In the genomic region with DNA sequence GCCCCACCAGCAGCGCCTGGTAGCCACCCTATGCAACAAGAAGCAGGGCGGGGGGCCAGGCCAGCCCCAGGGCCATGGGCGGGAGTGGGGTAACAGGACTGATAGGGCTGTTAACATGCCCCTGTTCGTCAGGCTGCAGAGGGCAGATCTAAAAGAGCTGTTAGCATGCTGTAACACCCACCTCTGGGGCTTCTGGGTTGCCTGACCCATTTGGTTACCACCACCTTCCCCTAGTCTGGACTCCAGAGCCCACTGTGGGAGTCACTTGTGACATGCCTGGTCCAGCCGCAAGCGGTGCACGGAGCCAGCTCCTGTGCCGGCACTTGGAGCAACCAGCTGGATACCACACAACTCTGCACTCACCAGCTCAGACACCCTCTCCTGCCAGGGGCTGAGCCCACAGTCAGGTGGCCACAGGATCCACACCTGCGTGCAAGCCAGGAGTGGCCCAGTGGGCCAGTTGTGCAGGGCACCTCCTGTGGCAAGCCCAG, we compare ENCODE assay signal across 15 cellular contexts. TPM values are rescaled to one million over a fixed set of nuclear protein-coding genes. Genes with fewer than 3 reads are reported as not detected.
DNase-seq lines count a peak whose midpoint lies in the region; ATAC-seq and TF ChIP-seq lines count a peak whose summit lies in the region.
"Had no signal": no experiment of that assay in that cellular context is flagged by ENCODE, and none has a peak within 500 bp of the region (broad histone marks: within the 10 kb centered on the region; RNA-seq: fewer than 3 reads in every experiment).

No MANE protein-coding gene starts in this region.

- no peak overlapping the region for H3K27ac ChIP-seq in OCI-LY7 (ENCODE audit: low read depth, low read length, poor library complexity, severe bottlenecking)
- H3K27ac ChIP-seq in esophagus muscularis mucosa (replicated peaks in 1 of 4) = peak overlapping the region; percentile 55 to 95 (median 94)
- no peak overlapping the region for H3K27ac ChIP-seq in spleen
- H3K27ac ChIP-seq: SJSA1 had no signal

- H3K9me3 ChIP-seq in OCI-LY7 (ENCODE audit: low read length) (peaks cover 51% of the 10 kb centered on the region), esophagus muscularis mucosa (no peaks in the 10 kb centered on the region), spleen (peaks cover 0 to 14% (median 9%) of the 10 kb centered on the region in 8 donors)

- peaks cover 31% of the 10 kb centered on the region for H3K4me1 Mint-ChIP-seq in T-helper 2 cell treated with Interferon-gamma antibody and Interleukin-4, amounts not matched to agents 5 μg/mL and 100 μg/mL, for 36 hours (ENCODE audit: low read depth)

- H3K27ac Mint-ChIP-seq in T-helper 2 cell treated with Interferon-gamma antibody and Interleukin-4, amounts not matched to agents 5 μg/mL and 100 μg/mL, for 36 hours = no peak overlapping the region
- H3K27ac Mint-ChIP-seq: dendritic cell treated with granulocyte-macrophage colony-stimulating factor and Interleukin-4, amounts not matched to agents 40 ng/mL and 50 ng/mL, for 4 days had no signal

- H3K4me3 ChIP-seq in OCI-LY7 (ENCODE audit: low read depth, low read length, poor library complexity, severe bottlenecking) = peak overlapping the region; percentile 88
- H3K4me3 ChIP-seq in esophagus muscularis mucosa = peak overlapping the region in 2 of 4 donors; percentile 7 to 9
- H3K4me3 ChIP-seq in spleen = no peak overlapping the region
- H3K4me3 ChIP-seq: SJSA1 had no signal

- no peak for TF ChIP-seq EP300 in esophagus muscularis mucosa (IDR thresholded peaks at IDR 0.05)

- no peak for TF ChIP-seq POLR2A in esophagus muscularis mucosa (IDR thresholded peaks at IDR 0.05; ENCODE audit: low read depth)
- TF ChIP-seq POLR2A in spleen (IDR thresholded peaks at IDR 0.05) = no peak

- no peaks in the 10 kb centered on the region for H3K9me2 ChIP-seq in OCI-LY7 (ENCODE audit: insufficient read depth, low read length)

- no peak overlapping the region for H2AFZ ChIP-seq in OCI-LY7 (ENCODE audit: low read length)

- TF ChIP-seq CTCF in OCI-LY7 (conservative IDR thresholded peaks at IDR 0.05; ENCODE audit: low read length) (no peak), esophagus muscularis mucosa (IDR thresholded peaks at IDR 0.05) (no peak), spleen (IDR thresholded peaks at IDR 0.05 in 8 of 11, conservative IDR thresholded peaks at IDR 0.05 in 3 of 11) (no peak)

- H3K4me1 ChIP-seq in OCI-LY7 (ENCODE audit: insufficient read depth, low read length, poor library complexity, severe bottlenecking) (peaks cover 23% of the 10 kb centered on the region), esophagus muscularis mucosa (peaks cover 10 to 50% (median 43%) of the 10 kb centered on the region in 4 donors), spleen (peaks cover 5 to 38% (median 21%) of the 10 kb centered on the region in 6 donors)

- H3K4me2 ChIP-seq in OCI-LY7 (ENCODE audit: low read length) = peak overlapping the region; percentile 98

- peaks cover 59% of the 10 kb centered on the region for H3K36me3 ChIP-seq in OCI-LY7 (ENCODE audit: insufficient read depth, low read length)
- H3K36me3 ChIP-seq in esophagus muscularis mucosa = peaks cover 0 to 8% (median 4%) of the 10 kb centered on the region in 4 donors
- peaks cover 0 to 11% (median 4%) of the 10 kb centered on the region in 6 donors for H3K36me3 ChIP-seq in spleen

- H3K27me3 Mint-ChIP-seq in T-helper 2 cell treated with Interferon-gamma antibody and Interleukin-4, amounts not matched to agents 5 μg/mL and 100 μg/mL, for 36 hours (ENCODE audit: low read depth) = no peaks in the 10 kb centered on the region
- H3K27me3 Mint-ChIP-seq: dendritic cell treated with granulocyte-macrophage colony-stimulating factor and Interleukin-4, amounts not matched to agents 40 ng/mL and 50 ng/mL, for 4 days had no signal

- peak overlapping the region; percentile 44 for H3K4me3 Mint-ChIP-seq in T-helper 2 cell treated with Interferon-gamma antibody and Interleukin-4, amounts not matched to agents 5 μg/mL and 100 μg/mL, for 36 hours
- H3K4me3 Mint-ChIP-seq: dendritic cell treated with granulocyte-macrophage colony-stimulating factor and Interleukin-4, amounts not matched to agents 40 ng/mL and 50 ng/mL, for 4 days had no signal

- 57% methylated on average over 5 of the region's 9 CpGs for WGBS in esophagus muscularis mucosa
- 95 to 99% (median 97%) methylated on average over 9 of the region's 9 CpGs for WGBS in spleen, 5 donors

- BruUV-seq in OCI-LY7 (replicated peaks; lab: Mats Ljungman, UMichigan) = no TSS peak

- no peaks in the 10 kb centered on the region for H4K20me1 ChIP-seq in OCI-LY7 (ENCODE audit: insufficient read depth, low read length)

- POLR2A ChIA-PET in OCI-LY7 (lab: Charles Lee) = interaction anchor here (0.5 to 1.3 kb wide), 6 partner anchors 9 to 113 kb away, joined by 3 to 5 read pairs (median 4); no protein-coding TSS in a partner anchor

- DNase-seq in T-helper 2 cell treated with Interferon-gamma antibody and Interleukin-4, amounts not matched to agents 5 μg/mL and 100 μg/mL, for 36 hours (ENCODE audit: low spot score) = no peak
- no peak for DNase-seq in T-helper 2 cell
- no peak for DNase-seq in OCI-LY7 (ENCODE audit: low spot score)
- DNase-seq in esophagus muscularis mucosa (ENCODE audit: extremely low spot score) = no peak
- DNase-seq in spleen = peak; percentile 78
- DNase-seq in CD1c-positive myeloid dendritic cell (ENCODE audit: extremely low spot score) = no peak
- no peak for DNase-seq in AML-193 (lab: John Stamatoyannopoulos, UW)
- DNase-seq: activated CD4-positive, alpha-beta T cell treated with anti-CD3 and anti-CD28 coated beads for 4 hours; DMS79 treated with DMSO at 0.1 percent for 48 hours; foreskin melanocyte; NCI-H526 treated with DMSO at 0.1 percent for 48 hours; nucleus accumbens had no signal

- ATAC-seq in GM18517 (IDR thresholded peaks at IDR 0.05; ENCODE audit: unreplicated experiment) = no peak

- H3K27me3 ChIP-seq in esophagus muscularis mucosa = no peaks in the 10 kb centered on the region
- no peaks in the 10 kb centered on the region for H3K27me3 ChIP-seq in spleen (replicated peaks in 1 of 7)
- H3K27me3 ChIP-seq: SJSA1 had no signal

- peaks cover 56% of the 10 kb centered on the region for H3K79me2 ChIP-seq in OCI-LY7 (ENCODE audit: insufficient read depth, low read depth, low read length)

- CTCF ChIA-PET in OCI-LY7 (lab: Charles Lee; ENCODE audit: unreplicated experiment) = interaction anchor here (0.6 to 1.3 kb wide), 2 partner anchors 112 to 457 kb away, joined by 3 read pairs; no protein-coding TSS in a partner anchor

- peaks cover 36% of the 10 kb centered on the region for H3K36me3 Mint-ChIP-seq in T-helper 2 cell treated with Interferon-gamma antibody and Interleukin-4, amounts not matched to agents 5 μg/mL and 100 μg/mL, for 36 hours (ENCODE audit: low read depth)

- intact Hi-C loops in OCI-LY7 (cut with micrococcal nuclease; ENCODE audit: unreplicated experiment) = loop anchor here (10.0 kb wide), 1 partner anchor 1123 kb away; a partner anchor contains a TSS
- intact Hi-C loops in esophagus muscularis mucosa (cut with DNase I) = loop anchor here (5.0 to 10.0 kb wide), 2 partner anchors 253 to 459 kb away; a partner anchor contains a TSS
- intact Hi-C loops in spleen (cut with DNase I; ENCODE audit: low total_unique reads) = loop anchor here (5.0 kb wide), 1 partner anchor 269 kb away; a partner anchor contains a TSS

- peaks cover 11% of the 10 kb centered on the region for H3K9me3 Mint-ChIP-seq in T-helper 2 cell treated with Interferon-gamma antibody and Interleukin-4, amounts not matched to agents 5 μg/mL and 100 μg/mL, for 36 hours

RNA-seq across cellular contexts. Expression of a gene that starts 2.1 kb away (rescaled TPM):
- 6.9 and 11.8 TPM in 2 replicates for total RNA-seq in OCI-LY7 (2014; rRNA removed; shearing (Covaris generic))
- total RNA-seq in OCI-LY7 (2022) (28.3 and 33.0 TPM in 2 replicates), esophagus muscularis mucosa (10 to 100 TPM; 22.1 to 43.3 (median 31.5) TPM), spleen (10 to 100 TPM; 15.4 to 37.0 (median 23.2) TPM)
- polyA plus RNA-seq in spleen = 10 to 100 TPM; 15.5 to 48.7 (median 34.8) TPM

RNA-seq across cellular contexts. Expression of a gene that starts 2.3 kb away (rescaled TPM):
- total RNA-seq in OCI-LY7 (2014; rRNA removed; shearing (Covaris generic)) = 24.1 and 25.9 TPM in 2 replicates
- total RNA-seq in OCI-LY7 (2022) (39.8 and 40.9 TPM in 2 replicates), esophagus muscularis mucosa (10 to 100 TPM; 12.0 to 22.8 (median 14.3) TPM), spleen (10 to 100 TPM; 15.5 to 36.5 (median 20.9) TPM)
- 1 to 10 TPM; 3.0 to 5.1 (median 3.9) TPM for polyA plus RNA-seq in spleen

Comparison
In these comparisons a context has a peak if more than half of its experiments do, and no peak if none do; other contexts are left out.
1. H3K27ac ChIP-seq: peak in esophagus muscularis mucosa (4 of 4); none in OCI-LY7 (single experiment) and spleen (0 of 8).